In genomic region chr3:102079809-102080197, GRCh38 we compare ENCODE assay signal across 1 cellular context.
TF ChIP-seq lines count a peak whose summit lies in the region.

No MANE protein-coding gene starts in this region.

TF ChIP-seq in IMR-90, 13 proteins besides CTCF, POLR2A, EP300 and RAD21 (continued from another document):
- TF ChIP-seq ELK1 (IDR thresholded peaks at IDR 0.05; ENCODE audit: borderline replicate concordance, low read depth, low read length) (no peak), MXI1 (IDR thresholded peaks at IDR 0.05; ENCODE audit: borderline replicate concordance, low read depth, low read length) (no peak), FOS (IDR thresholded peaks at IDR 0.05; ENCODE audit: low read depth, low read length) (no peak), MAZ (IDR thresholded peaks at IDR 0.05; ENCODE audit: borderline replicate concordance, low read depth, low read length) (no peak)
